Comparison of ENCODE assay signal across 1 cellular context in the genomic region with DNA sequence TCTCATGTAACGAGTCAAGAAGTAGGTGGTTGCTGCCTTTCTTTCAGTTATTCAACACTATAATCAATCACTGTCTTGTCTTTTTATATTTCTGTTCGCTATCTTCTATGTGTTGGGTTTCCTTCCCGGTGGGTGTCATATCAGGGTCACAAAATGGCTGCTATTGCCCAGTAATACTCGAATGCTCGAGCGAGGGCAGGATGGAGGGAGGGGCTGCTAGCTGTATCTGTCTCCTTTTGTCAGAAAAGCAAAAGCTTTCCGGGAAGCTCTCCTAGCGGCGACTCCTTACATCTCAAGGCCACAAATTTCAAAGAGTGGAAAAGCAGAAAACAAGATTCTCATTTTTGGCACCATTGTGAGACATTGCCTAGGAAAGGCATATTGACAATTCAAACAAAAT.
TF ChIP-seq lines count a peak whose summit lies in the region.

No MANE protein-coding gene starts in this region.

TF ChIP-seq in K562, 482 proteins besides CTCF, POLR2A, EP300 and RAD21:
- TF ChIP-seq CHD1 (IDR thresholded peaks at IDR 0.05; ENCODE audit: low read length) (no peak), ZFX (CRISPR knock-in tag; IDR thresholded peaks at IDR 0.05) (no peak), ARID2 (IDR thresholded peaks at IDR 0.05) (no peak), E2F3 (CRISPR knock-in tag; IDR thresholded peaks at IDR 0.05) (no peak), ZKSCAN1 (IDR thresholded peaks at IDR 0.05; ENCODE audit: low read depth, low read length) (no peak), MIER1 (IDR thresholded peaks at IDR 0.05; ENCODE audit: low read depth) (no peak), HMG20B (CRISPR knock-in tag; IDR thresholded peaks at IDR 0.05) (no peak)
- TF ChIP-seq, protein P1, sequence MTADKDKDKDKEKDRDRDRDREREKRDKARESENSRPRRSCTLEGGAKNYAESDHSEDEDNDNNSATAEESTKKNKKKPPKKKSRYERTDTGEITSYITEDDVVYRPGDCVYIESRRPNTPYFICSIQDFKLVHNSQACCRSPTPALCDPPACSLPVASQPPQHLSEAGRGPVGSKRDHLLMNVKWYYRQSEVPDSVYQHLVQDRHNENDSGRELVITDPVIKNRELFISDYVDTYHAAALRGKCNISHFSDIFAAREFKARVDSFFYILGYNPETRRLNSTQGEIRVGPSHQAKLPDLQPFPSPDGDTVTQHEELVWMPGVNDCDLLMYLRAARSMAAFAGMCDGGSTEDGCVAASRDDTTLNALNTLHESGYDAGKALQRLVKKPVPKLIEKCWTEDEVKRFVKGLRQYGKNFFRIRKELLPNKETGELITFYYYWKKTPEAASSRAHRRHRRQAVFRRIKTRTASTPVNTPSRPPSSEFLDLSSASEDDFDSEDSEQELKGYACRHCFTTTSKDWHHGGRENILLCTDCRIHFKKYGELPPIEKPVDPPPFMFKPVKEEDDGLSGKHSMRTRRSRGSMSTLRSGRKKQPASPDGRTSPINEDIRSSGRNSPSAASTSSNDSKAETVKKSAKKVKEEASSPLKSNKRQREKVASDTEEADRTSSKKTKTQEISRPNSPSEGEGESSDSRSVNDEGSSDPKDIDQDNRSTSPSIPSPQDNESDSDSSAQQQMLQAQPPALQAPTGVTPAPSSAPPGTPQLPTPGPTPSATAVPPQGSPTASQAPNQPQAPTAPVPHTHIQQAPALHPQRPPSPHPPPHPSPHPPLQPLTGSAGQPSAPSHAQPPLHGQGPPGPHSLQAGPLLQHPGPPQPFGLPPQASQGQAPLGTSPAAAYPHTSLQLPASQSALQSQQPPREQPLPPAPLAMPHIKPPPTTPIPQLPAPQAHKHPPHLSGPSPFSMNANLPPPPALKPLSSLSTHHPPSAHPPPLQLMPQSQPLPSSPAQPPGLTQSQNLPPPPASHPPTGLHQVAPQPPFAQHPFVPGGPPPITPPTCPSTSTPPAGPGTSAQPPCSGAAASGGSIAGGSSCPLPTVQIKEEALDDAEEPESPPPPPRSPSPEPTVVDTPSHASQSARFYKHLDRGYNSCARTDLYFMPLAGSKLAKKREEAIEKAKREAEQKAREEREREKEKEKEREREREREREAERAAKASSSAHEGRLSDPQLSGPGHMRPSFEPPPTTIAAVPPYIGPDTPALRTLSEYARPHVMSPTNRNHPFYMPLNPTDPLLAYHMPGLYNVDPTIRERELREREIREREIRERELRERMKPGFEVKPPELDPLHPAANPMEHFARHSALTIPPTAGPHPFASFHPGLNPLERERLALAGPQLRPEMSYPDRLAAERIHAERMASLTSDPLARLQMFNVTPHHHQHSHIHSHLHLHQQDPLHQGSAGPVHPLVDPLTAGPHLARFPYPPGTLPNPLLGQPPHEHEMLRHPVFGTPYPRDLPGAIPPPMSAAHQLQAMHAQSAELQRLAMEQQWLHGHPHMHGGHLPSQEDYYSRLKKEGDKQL (CRISPR knock-in tag; IDR thresholded peaks at IDR 0.05; ENCODE audit: borderline replicate concordance), result no peak
- TF ChIP-seq, protein P2, sequence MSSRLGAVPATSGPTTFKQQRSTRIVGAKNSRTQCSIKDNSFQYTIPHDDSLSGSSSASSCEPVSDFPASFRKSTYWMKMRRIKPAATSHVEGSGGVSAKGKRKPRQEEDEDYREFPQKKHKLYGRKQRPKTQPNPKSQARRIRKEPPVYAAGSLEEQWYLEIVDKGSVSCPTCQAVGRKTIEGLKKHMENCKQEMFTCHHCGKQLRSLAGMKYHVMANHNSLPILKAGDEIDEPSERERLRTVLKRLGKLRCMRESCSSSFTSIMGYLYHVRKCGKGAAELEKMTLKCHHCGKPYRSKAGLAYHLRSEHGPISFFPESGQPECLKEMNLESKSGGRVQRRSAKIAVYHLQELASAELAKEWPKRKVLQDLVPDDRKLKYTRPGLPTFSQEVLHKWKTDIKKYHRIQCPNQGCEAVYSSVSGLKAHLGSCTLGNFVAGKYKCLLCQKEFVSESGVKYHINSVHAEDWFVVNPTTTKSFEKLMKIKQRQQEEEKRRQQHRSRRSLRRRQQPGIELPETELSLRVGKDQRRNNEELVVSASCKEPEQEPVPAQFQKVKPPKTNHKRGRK (tag; IDR thresholded peaks at IDR 0.05), result no peak
- TF ChIP-seq, protein P3, sequence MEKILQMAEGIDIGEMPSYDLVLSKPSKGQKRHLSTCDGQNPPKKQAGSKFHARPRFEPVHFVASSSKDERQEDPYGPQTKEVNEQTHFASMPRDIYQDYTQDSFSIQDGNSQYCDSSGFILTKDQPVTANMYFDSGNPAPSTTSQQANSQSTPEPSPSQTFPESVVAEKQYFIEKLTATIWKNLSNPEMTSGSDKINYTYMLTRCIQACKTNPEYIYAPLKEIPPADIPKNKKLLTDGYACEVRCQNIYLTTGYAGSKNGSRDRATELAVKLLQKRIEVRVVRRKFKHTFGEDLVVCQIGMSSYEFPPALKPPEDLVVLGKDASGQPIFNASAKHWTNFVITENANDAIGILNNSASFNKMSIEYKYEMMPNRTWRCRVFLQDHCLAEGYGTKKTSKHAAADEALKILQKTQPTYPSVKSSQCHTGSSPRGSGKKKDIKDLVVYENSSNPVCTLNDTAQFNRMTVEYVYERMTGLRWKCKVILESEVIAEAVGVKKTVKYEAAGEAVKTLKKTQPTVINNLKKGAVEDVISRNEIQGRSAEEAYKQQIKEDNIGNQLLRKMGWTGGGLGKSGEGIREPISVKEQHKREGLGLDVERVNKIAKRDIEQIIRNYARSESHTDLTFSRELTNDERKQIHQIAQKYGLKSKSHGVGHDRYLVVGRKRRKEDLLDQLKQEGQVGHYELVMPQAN (IDR thresholded peaks at IDR 0.05; ENCODE audit: borderline replicate concordance), result no peak
- TF ChIP-seq, protein P4, sequence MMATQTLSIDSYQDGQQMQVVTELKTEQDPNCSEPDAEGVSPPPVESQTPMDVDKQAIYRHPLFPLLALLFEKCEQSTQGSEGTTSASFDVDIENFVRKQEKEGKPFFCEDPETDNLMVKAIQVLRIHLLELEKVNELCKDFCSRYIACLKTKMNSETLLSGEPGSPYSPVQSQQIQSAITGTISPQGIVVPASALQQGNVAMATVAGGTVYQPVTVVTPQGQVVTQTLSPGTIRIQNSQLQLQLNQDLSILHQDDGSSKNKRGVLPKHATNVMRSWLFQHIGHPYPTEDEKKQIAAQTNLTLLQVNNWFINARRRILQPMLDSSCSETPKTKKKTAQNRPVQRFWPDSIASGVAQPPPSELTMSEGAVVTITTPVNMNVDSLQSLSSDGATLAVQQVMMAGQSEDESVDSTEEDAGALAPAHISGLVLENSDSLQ (IDR thresholded peaks at IDR 0.05), result no peak
- TF ChIP-seq, protein P5, sequence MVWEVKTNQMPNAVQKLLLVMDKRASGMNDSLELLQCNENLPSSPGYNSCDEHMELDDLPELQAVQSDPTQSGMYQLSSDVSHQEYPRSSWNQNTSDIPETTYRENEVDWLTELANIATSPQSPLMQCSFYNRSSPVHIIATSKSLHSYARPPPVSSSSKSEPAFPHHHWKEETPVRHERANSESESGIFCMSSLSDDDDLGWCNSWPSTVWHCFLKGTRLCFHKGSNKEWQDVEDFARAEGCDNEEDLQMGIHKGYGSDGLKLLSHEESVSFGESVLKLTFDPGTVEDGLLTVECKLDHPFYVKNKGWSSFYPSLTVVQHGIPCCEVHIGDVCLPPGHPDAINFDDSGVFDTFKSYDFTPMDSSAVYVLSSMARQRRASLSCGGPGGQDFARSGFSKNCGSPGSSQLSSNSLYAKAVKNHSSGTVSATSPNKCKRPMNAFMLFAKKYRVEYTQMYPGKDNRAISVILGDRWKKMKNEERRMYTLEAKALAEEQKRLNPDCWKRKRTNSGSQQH (CRISPR knock-in tag; IDR thresholded peaks at IDR 0.05), result no peak
- TF ChIP-seq, protein P6, sequence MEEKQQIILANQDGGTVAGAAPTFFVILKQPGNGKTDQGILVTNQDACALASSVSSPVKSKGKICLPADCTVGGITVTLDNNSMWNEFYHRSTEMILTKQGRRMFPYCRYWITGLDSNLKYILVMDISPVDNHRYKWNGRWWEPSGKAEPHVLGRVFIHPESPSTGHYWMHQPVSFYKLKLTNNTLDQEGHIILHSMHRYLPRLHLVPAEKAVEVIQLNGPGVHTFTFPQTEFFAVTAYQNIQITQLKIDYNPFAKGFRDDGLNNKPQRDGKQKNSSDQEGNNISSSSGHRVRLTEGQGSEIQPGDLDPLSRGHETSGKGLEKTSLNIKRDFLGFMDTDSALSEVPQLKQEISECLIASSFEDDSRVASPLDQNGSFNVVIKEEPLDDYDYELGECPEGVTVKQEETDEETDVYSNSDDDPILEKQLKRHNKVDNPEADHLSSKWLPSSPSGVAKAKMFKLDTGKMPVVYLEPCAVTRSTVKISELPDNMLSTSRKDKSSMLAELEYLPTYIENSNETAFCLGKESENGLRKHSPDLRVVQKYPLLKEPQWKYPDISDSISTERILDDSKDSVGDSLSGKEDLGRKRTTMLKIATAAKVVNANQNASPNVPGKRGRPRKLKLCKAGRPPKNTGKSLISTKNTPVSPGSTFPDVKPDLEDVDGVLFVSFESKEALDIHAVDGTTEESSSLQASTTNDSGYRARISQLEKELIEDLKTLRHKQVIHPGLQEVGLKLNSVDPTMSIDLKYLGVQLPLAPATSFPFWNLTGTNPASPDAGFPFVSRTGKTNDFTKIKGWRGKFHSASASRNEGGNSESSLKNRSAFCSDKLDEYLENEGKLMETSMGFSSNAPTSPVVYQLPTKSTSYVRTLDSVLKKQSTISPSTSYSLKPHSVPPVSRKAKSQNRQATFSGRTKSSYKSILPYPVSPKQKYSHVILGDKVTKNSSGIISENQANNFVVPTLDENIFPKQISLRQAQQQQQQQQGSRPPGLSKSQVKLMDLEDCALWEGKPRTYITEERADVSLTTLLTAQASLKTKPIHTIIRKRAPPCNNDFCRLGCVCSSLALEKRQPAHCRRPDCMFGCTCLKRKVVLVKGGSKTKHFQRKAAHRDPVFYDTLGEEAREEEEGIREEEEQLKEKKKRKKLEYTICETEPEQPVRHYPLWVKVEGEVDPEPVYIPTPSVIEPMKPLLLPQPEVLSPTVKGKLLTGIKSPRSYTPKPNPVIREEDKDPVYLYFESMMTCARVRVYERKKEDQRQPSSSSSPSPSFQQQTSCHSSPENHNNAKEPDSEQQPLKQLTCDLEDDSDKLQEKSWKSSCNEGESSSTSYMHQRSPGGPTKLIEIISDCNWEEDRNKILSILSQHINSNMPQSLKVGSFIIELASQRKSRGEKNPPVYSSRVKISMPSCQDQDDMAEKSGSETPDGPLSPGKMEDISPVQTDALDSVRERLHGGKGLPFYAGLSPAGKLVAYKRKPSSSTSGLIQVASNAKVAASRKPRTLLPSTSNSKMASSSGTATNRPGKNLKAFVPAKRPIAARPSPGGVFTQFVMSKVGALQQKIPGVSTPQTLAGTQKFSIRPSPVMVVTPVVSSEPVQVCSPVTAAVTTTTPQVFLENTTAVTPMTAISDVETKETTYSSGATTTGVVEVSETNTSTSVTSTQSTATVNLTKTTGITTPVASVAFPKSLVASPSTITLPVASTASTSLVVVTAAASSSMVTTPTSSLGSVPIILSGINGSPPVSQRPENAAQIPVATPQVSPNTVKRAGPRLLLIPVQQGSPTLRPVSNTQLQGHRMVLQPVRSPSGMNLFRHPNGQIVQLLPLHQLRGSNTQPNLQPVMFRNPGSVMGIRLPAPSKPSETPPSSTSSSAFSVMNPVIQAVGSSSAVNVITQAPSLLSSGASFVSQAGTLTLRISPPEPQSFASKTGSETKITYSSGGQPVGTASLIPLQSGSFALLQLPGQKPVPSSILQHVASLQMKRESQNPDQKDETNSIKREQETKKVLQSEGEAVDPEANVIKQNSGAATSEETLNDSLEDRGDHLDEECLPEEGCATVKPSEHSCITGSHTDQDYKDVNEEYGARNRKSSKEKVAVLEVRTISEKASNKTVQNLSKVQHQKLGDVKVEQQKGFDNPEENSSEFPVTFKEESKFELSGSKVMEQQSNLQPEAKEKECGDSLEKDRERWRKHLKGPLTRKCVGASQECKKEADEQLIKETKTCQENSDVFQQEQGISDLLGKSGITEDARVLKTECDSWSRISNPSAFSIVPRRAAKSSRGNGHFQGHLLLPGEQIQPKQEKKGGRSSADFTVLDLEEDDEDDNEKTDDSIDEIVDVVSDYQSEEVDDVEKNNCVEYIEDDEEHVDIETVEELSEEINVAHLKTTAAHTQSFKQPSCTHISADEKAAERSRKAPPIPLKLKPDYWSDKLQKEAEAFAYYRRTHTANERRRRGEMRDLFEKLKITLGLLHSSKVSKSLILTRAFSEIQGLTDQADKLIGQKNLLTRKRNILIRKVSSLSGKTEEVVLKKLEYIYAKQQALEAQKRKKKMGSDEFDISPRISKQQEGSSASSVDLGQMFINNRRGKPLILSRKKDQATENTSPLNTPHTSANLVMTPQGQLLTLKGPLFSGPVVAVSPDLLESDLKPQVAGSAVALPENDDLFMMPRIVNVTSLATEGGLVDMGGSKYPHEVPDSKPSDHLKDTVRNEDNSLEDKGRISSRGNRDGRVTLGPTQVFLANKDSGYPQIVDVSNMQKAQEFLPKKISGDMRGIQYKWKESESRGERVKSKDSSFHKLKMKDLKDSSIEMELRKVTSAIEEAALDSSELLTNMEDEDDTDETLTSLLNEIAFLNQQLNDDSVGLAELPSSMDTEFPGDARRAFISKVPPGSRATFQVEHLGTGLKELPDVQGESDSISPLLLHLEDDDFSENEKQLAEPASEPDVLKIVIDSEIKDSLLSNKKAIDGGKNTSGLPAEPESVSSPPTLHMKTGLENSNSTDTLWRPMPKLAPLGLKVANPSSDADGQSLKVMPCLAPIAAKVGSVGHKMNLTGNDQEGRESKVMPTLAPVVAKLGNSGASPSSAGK (IDR thresholded peaks at IDR 0.05), result no peak
- TF ChIP-seq, protein P7, sequence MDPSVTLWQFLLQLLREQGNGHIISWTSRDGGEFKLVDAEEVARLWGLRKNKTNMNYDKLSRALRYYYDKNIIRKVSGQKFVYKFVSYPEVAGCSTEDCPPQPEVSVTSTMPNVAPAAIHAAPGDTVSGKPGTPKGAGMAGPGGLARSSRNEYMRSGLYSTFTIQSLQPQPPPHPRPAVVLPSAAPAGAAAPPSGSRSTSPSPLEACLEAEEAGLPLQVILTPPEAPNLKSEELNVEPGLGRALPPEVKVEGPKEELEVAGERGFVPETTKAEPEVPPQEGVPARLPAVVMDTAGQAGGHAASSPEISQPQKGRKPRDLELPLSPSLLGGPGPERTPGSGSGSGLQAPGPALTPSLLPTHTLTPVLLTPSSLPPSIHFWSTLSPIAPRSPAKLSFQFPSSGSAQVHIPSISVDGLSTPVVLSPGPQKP (CRISPR knock-in tag; IDR thresholded peaks at IDR 0.05), result no peak
- TF ChIP-seq, protein P8, sequence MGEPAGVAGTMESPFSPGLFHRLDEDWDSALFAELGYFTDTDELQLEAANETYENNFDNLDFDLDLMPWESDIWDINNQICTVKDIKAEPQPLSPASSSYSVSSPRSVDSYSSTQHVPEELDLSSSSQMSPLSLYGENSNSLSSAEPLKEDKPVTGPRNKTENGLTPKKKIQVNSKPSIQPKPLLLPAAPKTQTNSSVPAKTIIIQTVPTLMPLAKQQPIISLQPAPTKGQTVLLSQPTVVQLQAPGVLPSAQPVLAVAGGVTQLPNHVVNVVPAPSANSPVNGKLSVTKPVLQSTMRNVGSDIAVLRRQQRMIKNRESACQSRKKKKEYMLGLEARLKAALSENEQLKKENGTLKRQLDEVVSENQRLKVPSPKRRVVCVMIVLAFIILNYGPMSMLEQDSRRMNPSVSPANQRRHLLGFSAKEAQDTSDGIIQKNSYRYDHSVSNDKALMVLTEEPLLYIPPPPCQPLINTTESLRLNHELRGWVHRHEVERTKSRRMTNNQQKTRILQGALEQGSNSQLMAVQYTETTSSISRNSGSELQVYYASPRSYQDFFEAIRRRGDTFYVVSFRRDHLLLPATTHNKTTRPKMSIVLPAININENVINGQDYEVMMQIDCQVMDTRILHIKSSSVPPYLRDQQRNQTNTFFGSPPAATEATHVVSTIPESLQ (CRISPR knock-in tag; IDR thresholded peaks at IDR 0.05), result no peak
